14 cellular contexts compared by ENCODE assay signal in genomic region chr12:69348162-69348938, GRCh38. TPM values are rescaled to one million over a fixed set of nuclear protein-coding genes. Genes with fewer than 3 reads are reported as not detected.
A peak's percentile ranks its signal among the peaks of the same experiment; 100 is the strongest.
DNase-seq lines count a peak whose midpoint lies in the region; ATAC-seq and TF ChIP-seq lines count a peak whose summit lies in the region.
"Had no signal": no experiment of that assay in that cellular context is flagged by ENCODE, and none has a peak within 500 bp of the region (broad histone marks: within the 10 kb centered on the region; RNA-seq: fewer than 3 reads in every experiment).

TSS of gene LYZ (plus strand) at chr12:69348381. CDS start at chr12:69348409, 28 bp downstream.

- DNase-seq in KBM-7 (peak; percentile 71), medulla oblongata (ENCODE audit: extremely low spot score) (peak; percentile 61), thyroid gland (no peak), dermis blood vessel endothelial cell (no peak), hippocampal formation (lab: John Stamatoyannopoulos, UW) (no peak)
- no peak for DNase-seq in activated T-cell treated with anti-CD3 and anti-CD28 coated beads, Interleukin-2, amount 50 U/mL, for 1 hour
- DNase-seq: activated CD4-positive, alpha-beta T cell treated with anti-CD3 and anti-CD28 coated beads for 36 hours; esophagus squamous epithelium; NCI-H1092; stimulated activated CD4-positive, alpha-beta T cell treated with anti-CD3 and anti-CD28 coated beads, Interleukin-1b, Interleukin-23, amount 100 ng/mL, for 48 hours; uterus had no signal

- no peaks in the 10 kb centered on the region for H3K36me3 ChIP-seq in thyroid gland
- H3K36me3 ChIP-seq: esophagus squamous epithelium, uterus had no signal

- intact Hi-C loops in thyroid gland (cut with DNase I): no loop called here

- no peaks in the 10 kb centered on the region for H3K9me3 ChIP-seq in thyroid gland
- H3K9me3 ChIP-seq: esophagus squamous epithelium, uterus had no signal

- in situ Hi-C loops in KBM-7 (cut with MboI; ENCODE audit: low pct_unique_long_range_greater_than_20kb, low sequenced_read_pairs): no loop called here

- no peak for ATAC-seq in HG02763 (IDR thresholded peaks at IDR 0.05; ENCODE audit: unreplicated experiment)
- ATAC-seq: activated CD4-positive, alpha-beta T cell treated with anti-CD3 and anti-CD28 coated beads for 36 hours had no signal

- no peak within 1 kb of the TSS for H3K4me3 ChIP-seq in thyroid gland (replicated peaks in 1 of 3)
- H3K4me3 ChIP-seq: uterus had no signal

- H3K27ac ChIP-seq in adipose tissue (ENCODE audit: low read depth, low read length) (no peak within 1 kb of the TSS), thyroid gland (no peak within 1 kb of the TSS)
- H3K27ac ChIP-seq: uterus had no signal

- TF ChIP-seq CTCF in thyroid gland (IDR thresholded peaks at IDR 0.05): no peak

- no peak for TF ChIP-seq POLR2A in thyroid gland (IDR thresholded peaks at IDR 0.05)

- H3K4me1 ChIP-seq in thyroid gland: no peaks in the 10 kb centered on the region
- H3K4me1 ChIP-seq: uterus had no signal

- no peaks in the 10 kb centered on the region for H3K27me3 ChIP-seq in thyroid gland
- H3K27me3 ChIP-seq: esophagus squamous epithelium, uterus had no signal

- WGBS in adipose tissue, 3 donors: 57 to 64% (median 63%) methylated on average over 4 of the region's 4 CpGs
- 74 to 78% methylated on average over 4 of the region's 4 CpGs for WGBS in thyroid gland, 2 donors

RNA-seq across cellular contexts. Expression of gene LYZ, which starts in this region (rescaled TPM):
- polyA plus RNA-seq in adipose tissue: 100 to 1,000 TPM in 1 of 3 donors, 10 to 100 TPM in 2; 14.3 to 257 (median 48.7) TPM
- total RNA-seq in thyroid gland (10 to 100 TPM in 3 of 4 donors, 1 to 10 TPM in 1; 6.6 to 34.2 (median 16.9) TPM), dermis blood vessel endothelial cell (not detected in 2 replicates)
- total RNA-seq: activated CD4-positive, alpha-beta T cell treated with anti-CD3 and anti-CD28 coated beads for 36 hours; lung microvascular endothelial cell had no signal

Comparison
In these comparisons a context has a peak if more than half of its experiments do, and no peak if none do; other contexts are left out.
1. DNase-seq: peak in KBM-7 (single experiment) and medulla oblongata (single experiment); none in thyroid gland (0 of 2), dermis blood vessel endothelial cell (single experiment), activated T-cell treated with anti-CD3 and anti-CD28 coated beads, Interleukin-2, amount 50 U/mL, for 1 hour (single experiment) and hippocampal formation (0 of 2).